Comparison of ENCODE assay signal across 14 cellular contexts in genomic region chrX:55067180-55067579, GRCh38. TPM values are rescaled to one million over a fixed set of nuclear protein-coding genes. Genes with fewer than 3 reads are reported as not detected.
"Had no signal": no experiment of that assay in that cellular context is flagged by ENCODE, and none has a peak within 500 bp of the region (broad histone marks: within the 10 kb centered on the region; RNA-seq: fewer than 3 reads in every experiment).

No MANE protein-coding gene starts in this region.

RNA-seq across cellular contexts. Expression of gene PAGE2B, which starts 7.7 kb away (rescaled TPM):
- total RNA-seq: stomach, subcutaneous adipose tissue, suprapubic skin, temporal lobe, thoracic aorta, thyroid gland, tibial nerve, upper lobe of left lung, upper lobe of right lung, ureter, urinary bladder, uterus, vagina had no signal
- polyA plus RNA-seq: urinary bladder had no signal

RNA-seq across cellular contexts. Expression of gene PAGE2, which starts 21.6 kb away (rescaled TPM):
- total RNA-seq: stomach, subcutaneous adipose tissue, suprapubic skin, temporal lobe, thoracic aorta, thyroid gland, tibial nerve, transverse colon, upper lobe of left lung, upper lobe of right lung, ureter, urinary bladder, uterus, vagina had no signal
- polyA plus RNA-seq: stomach, urinary bladder had no signal

RNA-seq across cellular contexts. Expression of gene ALAS2, which starts 36.4 kb away (rescaled TPM):
- total RNA-seq: suprapubic skin, thyroid gland, transverse colon had no signal
- polyA plus RNA-seq: stomach, urinary bladder had no signal
